14 cellular contexts compared by ENCODE assay signal in genomic region chr9:79264511-79265448, GRCh38.
A peak's percentile ranks its signal among the peaks of the same experiment; 100 is the strongest.
DNase-seq lines count a peak whose midpoint lies in the region; ATAC-seq and TF ChIP-seq lines count a peak whose summit lies in the region.
"Had no signal": no experiment of that assay in that cellular context is flagged by ENCODE, and none has a peak within 500 bp of the region (broad histone marks: within the 10 kb centered on the region; RNA-seq: fewer than 3 reads in every experiment).

No MANE protein-coding gene starts in this region.

- no peak for ATAC-seq in GM21723 (IDR thresholded peaks at IDR 0.05; ENCODE audit: unreplicated experiment)
- ATAC-seq in HG03097 (IDR thresholded peaks at IDR 0.05; ENCODE audit: low FRiP score, unreplicated experiment), result no peak
- ATAC-seq: A549; activated T-cell treated with anti-CD3 and anti-CD28 coated beads, Interleukin-2, amount 50 U/mL, for 72 hours; right cardiac atrium; SK-N-SH treated with all-trans-retinoic acid at 6 μM for 48 hours had no signal

- CTCF ChIA-PET in A673 (lab: Charles Lee), result no interaction called here
- CTCF ChIA-PET in HEK293 (lab: Yijun Ruan, JAX), result interaction anchor here (0.6 to 1.9 kb wide), 2 partner anchors 10 to 96 kb away, joined by 4 read pairs; no protein-coding TSS in a partner anchor

- POLR2A ChIA-PET in A673 (lab: Charles Lee; ENCODE audit: low non-redundant PET), result no interaction called here
- POLR2A ChIA-PET in HEK293 (lab: Yijun Ruan, JAX), result interaction anchor here (0.7 kb wide), 1 partner anchor 9 kb away, joined by 10 read pairs; no protein-coding TSS in a partner anchor

- H3K9me3 ChIP-seq in A673 (ENCODE audit: low read depth, low read length, poor library complexity, severe bottlenecking), result no peaks in the 10 kb centered on the region
- no peaks in the 10 kb centered on the region for H3K9me3 ChIP-seq in HEK293 (ENCODE audit: control insufficient read depth, insufficient read depth, low read depth, low read length)
- H3K9me3 ChIP-seq in esophagus muscularis mucosa, result no peaks in the 10 kb centered on the region
- H3K9me3 ChIP-seq: ascending aorta had no signal

- H3K4me3 ChIP-seq in A673 (ENCODE audit: low read depth, low read length, poor library complexity, severe bottlenecking) (no peak overlapping the region), HEK293 (ENCODE audit: low read depth, low read length) (no peak overlapping the region), esophagus muscularis mucosa (no peak overlapping the region), H7 (ENCODE audit: insufficient read depth, low read depth, low read length) (no peak overlapping the region)
- H3K4me3 ChIP-seq: A549, ascending aorta had no signal

- TF ChIP-seq CTCF in A673 (conservative IDR thresholded peaks at IDR 0.05; ENCODE audit: low read depth, low read length), result no peak
- TF ChIP-seq CTCF in HEK293 (tag by site-specific recombination; IDR thresholded peaks at IDR 0.05), result no peak
- no peak for TF ChIP-seq CTCF in esophagus muscularis mucosa (IDR thresholded peaks at IDR 0.05)

- H3K4me1 ChIP-seq in A673 (ENCODE audit: insufficient read depth, low read length, poor library complexity, severe bottlenecking), result no peaks in the 10 kb centered on the region
- no peaks in the 10 kb centered on the region for H3K4me1 ChIP-seq in HEK293 (ENCODE audit: control insufficient read depth, insufficient read depth, low read length)
- no peaks in the 10 kb centered on the region for H3K4me1 ChIP-seq in esophagus muscularis mucosa
- H3K4me1 ChIP-seq: A549, ascending aorta had no signal

- H3K27ac ChIP-seq in A673 (ENCODE audit: low read depth, low read length, poor library complexity, severe bottlenecking) (no peak overlapping the region), HEK293 (ENCODE audit: extremely low read depth, low read depth, low read length) (no peak overlapping the region), esophagus muscularis mucosa (replicated peaks in 1 of 4) (no peak overlapping the region)
- H3K27ac ChIP-seq: A549, ascending aorta had no signal

- no peak for TF ChIP-seq EP300 in esophagus muscularis mucosa (IDR thresholded peaks at IDR 0.05)

- TF ChIP-seq POLR2A in esophagus muscularis mucosa (IDR thresholded peaks at IDR 0.05; ENCODE audit: low read depth), result no peak

- H3K27me3 ChIP-seq in A673 (replicated peaks; ENCODE audit: insufficient read depth, low read depth, low read length, poor library complexity), result peaks cover 93% of the 10 kb centered on the region
- H3K27me3 ChIP-seq in esophagus muscularis mucosa, result no peaks in the 10 kb centered on the region
- no peaks in the 10 kb centered on the region for H3K27me3 ChIP-seq in H7 (ENCODE audit: control insufficient read depth, insufficient read depth, low read length)
- H3K27me3 ChIP-seq: ascending aorta had no signal

- intact Hi-C loops in A673 (cut with micrococcal nuclease; ENCODE audit: unreplicated experiment), result no loop called here
- intact Hi-C loops in esophagus muscularis mucosa (cut with DNase I), result no loop called here

- no TSS peak for BruUV-seq in A673 (replicated peaks; lab: Mats Ljungman, UMichigan)

- no peaks in the 10 kb centered on the region for H3K36me3 ChIP-seq in A673 (ENCODE audit: insufficient read depth, low read length, poor library complexity, severe bottlenecking)
- H3K36me3 ChIP-seq in HEK293 (ENCODE audit: control insufficient read depth in 2 of 2, insufficient read depth in 1 of 2, low read length in 2 of 2), result no peaks in the 10 kb centered on the region
- no peaks in the 10 kb centered on the region for H3K36me3 ChIP-seq in esophagus muscularis mucosa
- H3K36me3 ChIP-seq in H7 (replicated peaks; ENCODE audit: control insufficient read depth, insufficient read depth, low read length), result no peaks in the 10 kb centered on the region
- H3K36me3 ChIP-seq: ascending aorta had no signal

- 64% methylated on average over 11 of the region's 11 CpGs for WGBS in esophagus muscularis mucosa

- DNase-seq in A673 (ENCODE audit: low spot score), result peak; percentile 11
- DNase-seq in NCI-H2171 treated with DMSO at 0.1 percent for 48 hours (lab: John Stamatoyannopoulos, UW), result peak; percentile 91
- peak; percentile 68 for DNase-seq in esophagus muscularis mucosa (ENCODE audit: extremely low spot score)
- DNase-seq in NCI-H82 (lab: John Stamatoyannopoulos, UW), result no peak
- no peak for DNase-seq in H7
- DNase-seq: activated T-cell treated with anti-CD3 and anti-CD28 coated beads, Interleukin-2, amount 50 U/mL, for 72 hours; effector memory CD4-positive, alpha-beta T cell had no signal

TF ChIP-seq in HEK293, 187 proteins besides CTCF, POLR2A, EP300 and RAD21 (continues in another document):
- TF ChIP-seq GLIS1 (tag by site-specific recombination; IDR thresholded peaks at IDR 0.05) (peak; percentile 31; the same call in 1 of the 2 replicates), PRDM6 (tag by site-specific recombination; IDR thresholded peaks at IDR 0.05) (no peak), KLF17 (tag by site-specific recombination; IDR thresholded peaks at IDR 0.05) (no peak), TCF7L2 (IDR thresholded peaks at IDR 0.05; ENCODE audit: borderline replicate concordance, low read depth, low read length) (0 out of 2 replicates have a peak, but pooled peaks have one; percentile 25), SP7 (tag by site-specific recombination; IDR thresholded peaks at IDR 0.05) (peak; percentile 77), ZBTB7A (tag by site-specific recombination; IDR thresholded peaks at IDR 0.05; ENCODE audit: low read depth) (no peak), ZNF549 (tag by site-specific recombination; IDR thresholded peaks at IDR 0.05) (no peak), ZSCAN4 (tag by site-specific recombination; IDR thresholded peaks at IDR 0.05) (no peak), ZNF10 (tag by site-specific recombination; IDR thresholded peaks at IDR 0.05) (no peak), ZNF2 (tag by site-specific recombination; IDR thresholded peaks at IDR 0.05) (no peak), ZBTB44 (tag by site-specific recombination; IDR thresholded peaks at IDR 0.05) (no peak), ZNF23 (tag by site-specific recombination; IDR thresholded peaks at IDR 0.05; ENCODE audit: borderline replicate concordance) (no peak), GFI1B (tag by site-specific recombination; IDR thresholded peaks at IDR 0.05) (no peak), ZBTB17 (tag by site-specific recombination; IDR thresholded peaks at IDR 0.05) (no peak), ZFP41 (tag by site-specific recombination; IDR thresholded peaks at IDR 0.05; ENCODE audit: borderline replicate concordance) (no peak), ZNF544 (tag by site-specific recombination; IDR thresholded peaks at IDR 0.05) (no peak), ZNF362 (tag by site-specific recombination; IDR thresholded peaks at IDR 0.05) (no peak)

Comparison
In these comparisons a context has a peak if more than half of its experiments do, and no peak if none do; other contexts are left out.
1. DNase-seq: peak in A673 (single experiment), NCI-H2171 treated with DMSO at 0.1 percent for 48 hours (single experiment) and esophagus muscularis mucosa (single experiment); none in NCI-H82 (single experiment) and H7 (single experiment).